ENCODE assay signal across 20 cellular contexts in the genomic region with DNA sequence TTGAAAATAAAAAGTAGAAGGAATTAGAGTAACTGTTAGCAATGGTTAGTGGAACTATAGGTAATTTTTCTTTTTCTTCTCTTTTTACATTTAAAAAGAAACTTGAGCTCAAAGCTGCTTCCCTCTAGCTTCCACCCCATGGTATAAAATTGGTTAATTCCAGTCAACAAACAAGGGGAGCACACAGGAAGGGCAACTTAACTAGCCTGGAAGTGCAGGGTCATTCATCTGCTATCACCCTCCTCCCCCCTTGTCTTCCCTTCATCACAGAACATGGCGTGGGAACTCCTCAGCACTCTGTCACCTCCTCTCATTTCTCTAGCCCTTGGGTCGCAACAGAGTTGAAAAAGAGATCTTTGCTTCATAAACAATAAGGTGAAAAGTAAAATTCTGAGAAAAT. TPM values are rescaled to one million over a fixed set of nuclear protein-coding genes. Genes with fewer than 3 reads are reported as not detected.
"Had no signal": no experiment of that assay in that cellular context is flagged by ENCODE, and none has a peak within 500 bp of the region (broad histone marks: within the 10 kb centered on the region; RNA-seq: fewer than 3 reads in every experiment).

No MANE protein-coding gene starts in this region.

- H3K4me2 ChIP-seq: SK-N-SH had no signal

- H3K4me3 ChIP-seq: MG63 had no signal

- H3K27me3 ChIP-seq: MG63 had no signal

- H3K9me3 ChIP-seq: SK-N-SH had no signal

- H3K27ac ChIP-seq: HL-60 had no signal

- H3K9ac ChIP-seq: SK-N-SH had no signal

- DNase-seq: Karpas-422, KG1, MG63, NCI-H1092 treated with DMSO at 0.1 percent for 48 hours, NCI-H1436, NCI-H187, NCI-H2029, NCI-H2081 treated with DMSO at 0.1 percent for 48 hours, NCI-H2171, NCI-H226, NCI-H446, NCI-H510A, NCI-H524 treated with DMSO at 0.1 percent for 48 hours, NCI-H69, NCI-H774, RPMI8226, SHP77, SK-N-SH had no signal

RNA-seq across cellular contexts. Expression of a gene that starts 20.0 kb away (rescaled TPM):
- total RNA-seq: SK-MEL-5 had no signal
- polyA plus RNA-seq: SK-N-SH had no signal
